Comparison of ENCODE assay signal across 9 cellular contexts in genomic region chr15:65286069-65286703, GRCh38. TPM values are rescaled to one million over a fixed set of nuclear protein-coding genes. Genes with fewer than 3 reads are reported as not detected.
A peak's percentile ranks its signal among the peaks of the same experiment; 100 is the strongest.
DNase-seq lines count a peak whose midpoint lies in the region; ATAC-seq, FAIRE-seq and TF ChIP-seq lines count a peak whose summit lies in the region.
"Had no signal": no experiment of that assay in that cellular context is flagged by ENCODE, and none has a peak within 500 bp of the region (broad histone marks: within the 10 kb centered on the region; RNA-seq: fewer than 3 reads in every experiment).

No MANE protein-coding gene starts in this region.

- H3K9me3 Mint-ChIP-seq in activated naive CD4-positive, alpha-beta T cell treated with anti-CD3 and anti-CD28 coated beads for 36 hours, result no peaks in the 10 kb centered on the region

- H3K4me3 ChIP-seq in heart left ventricle (peak overlapping the region; percentile 54 to 95 (median 76)), ovary (peak overlapping the region; percentile 57)

- TF ChIP-seq EP300 in ovary (IDR thresholded peaks at IDR 0.05), result no peak

- no peaks in the 10 kb centered on the region for H3K27me3 Mint-ChIP-seq in activated naive CD4-positive, alpha-beta T cell treated with anti-CD3 and anti-CD28 coated beads for 36 hours (ENCODE audit: low read depth)

- intact Hi-C loops in activated naive CD4-positive, alpha-beta T cell treated with anti-CD3 and anti-CD28 coated beads for 36 hours (cut with micrococcal nuclease), result loop anchor here (1.0 kb wide), 3 partner anchors 18 to 101 kb away; partner anchors contain the start of genes CLPX and RNU5B-1
- intact Hi-C loops in heart left ventricle (cut with DNase I) (loop anchor here in 3 of 10 donors (5.0 kb wide), 1 partner anchor 99 kb away; the partner anchor contains the start of gene CLPX (in 3 of the 3)), ovary (cut with DNase I) (no loop called here)

- no peak for FAIRE-seq in D721Med (lab: Jason Lieb, UNC)
- FAIRE-seq: G401.6 had no signal

- H3K36me3 ChIP-seq in heart left ventricle, result no peaks in the 10 kb centered on the region
- H3K36me3 ChIP-seq in ovary, result no peaks in the 10 kb centered on the region

- peak overlapping the region; percentile 70 to 95 (median 91) for H3K27ac ChIP-seq in heart left ventricle
- H3K27ac ChIP-seq in ovary, result peak overlapping the region; percentile 19 to 71

- 0 to 1% (median 1%) methylated on average over 12 to 52 of the region's 52 CpGs for WGBS in heart left ventricle, 4 donors
- 0 to 1% (median 1%) methylated on average over 28 to 52 of the region's 52 CpGs for WGBS in ovary, 3 donors

- H3K27ac Mint-ChIP-seq in activated naive CD4-positive, alpha-beta T cell treated with anti-CD3 and anti-CD28 coated beads for 36 hours, result peak overlapping the region; percentile 82

- H3K36me3 Mint-ChIP-seq in activated naive CD4-positive, alpha-beta T cell treated with anti-CD3 and anti-CD28 coated beads for 36 hours (ENCODE audit: low read depth), result no peaks in the 10 kb centered on the region

- ATAC-seq in GM21529 (IDR thresholded peaks at IDR 0.05; ENCODE audit: unreplicated experiment) (peak; percentile 30), heart left ventricle (peak; percentile 13 to 72 (median 60))

- no peaks in the 10 kb centered on the region for H3K9me3 ChIP-seq in heart left ventricle
- H3K9me3 ChIP-seq in ovary, result no peaks in the 10 kb centered on the region

- CTCF ChIA-PET in activated naive CD4-positive, alpha-beta T cell treated with anti-CD3 and anti-CD28 coated beads for 36 hours (lab: Charles Lee), result interaction anchor here (0.5 to 3.3 kb wide), 10 partner anchors 9 to 266 kb away, joined by 3 to 27 read pairs (median 3); partner anchors contain the start of gene RNU5B-1

- TF ChIP-seq CTCF in heart left ventricle (IDR thresholded peaks at IDR 0.05) (no peak), ovary (IDR thresholded peaks at IDR 0.05) (no peak), D721Med (IDR thresholded peaks at IDR 0.05; ENCODE audit: insufficient read depth, missing control alignments) (no peak)

- H3K4me1 ChIP-seq in heart left ventricle, result peaks cover 0 to 21% (median 15%) of the 10 kb centered on the region in 12 donors
- peaks cover 4% of the 10 kb centered on the region for H3K4me1 ChIP-seq in ovary (ENCODE audit: insufficient read depth)

- DNase-seq in NCI-H2081 (lab: John Stamatoyannopoulos, UW) (peak; percentile 28 to 52), NCI-H2081 treated with DMSO at 0.1 percent for 48 hours (lab: John Stamatoyannopoulos, UW) (no peak), HuH-7 (ENCODE audit: low spot score) (peak; percentile 70), heart left ventricle (peak in 3 of 5 donors; percentile 15 to 82 (median 62)), ovary (peak in 3 of 5 donors; percentile 45 to 71 (median 49)), D721Med (ENCODE audit: insufficient read length, low spot score) (no peak)
- peak; percentile 31 for DNase-seq in activated naive CD4-positive, alpha-beta T cell treated with anti-CD3 and anti-CD28 coated beads for 36 hours

- TF ChIP-seq POLR2A in heart left ventricle (IDR thresholded peaks at IDR 0.05) (no peak), ovary (IDR thresholded peaks at IDR 0.05) (no peak)

- peak overlapping the region; percentile 83 for H3K4me3 Mint-ChIP-seq in activated naive CD4-positive, alpha-beta T cell treated with anti-CD3 and anti-CD28 coated beads for 36 hours

- H3K4me1 Mint-ChIP-seq in activated naive CD4-positive, alpha-beta T cell treated with anti-CD3 and anti-CD28 coated beads for 36 hours (ENCODE audit: low read depth), result peaks cover 32% of the 10 kb centered on the region

- no peaks in the 10 kb centered on the region for H3K27me3 ChIP-seq in heart left ventricle
- H3K27me3 ChIP-seq in ovary, result no peaks in the 10 kb centered on the region

RNA-seq across cellular contexts. Expression of gene PARP16, which starts 0.5 kb away (rescaled TPM):
- total RNA-seq in activated naive CD4-positive, alpha-beta T cell treated with anti-CD3 and anti-CD28 coated beads for 36 hours, result 10 to 100 TPM; 16.2 to 16.8 TPM
- total RNA-seq in heart left ventricle (1 to 10 TPM; 2.7 to 7.0 (median 4.8) TPM), ovary (10 to 100 TPM in 5 of 7 donors, 1 to 10 TPM in 2; 8.8 to 20.2 (median 13.4) TPM)
- polyA plus RNA-seq in heart left ventricle (1 to 10 TPM; 3.0 to 4.8 TPM), ovary (10 to 100 TPM; 12.1 to 19.2 TPM)

RNA-seq across cellular contexts. Expression of gene RNU5A-1, which starts 9.7 kb away (rescaled TPM):
- total RNA-seq in activated naive CD4-positive, alpha-beta T cell treated with anti-CD3 and anti-CD28 coated beads for 36 hours, result not detected
- total RNA-seq in heart left ventricle (not detected), ovary (not detected)
- polyA plus RNA-seq in heart left ventricle (not detected), ovary (not detected)

RNA-seq across cellular contexts. Expression of gene RNU5B-1, which starts 18.3 kb away (rescaled TPM):
- total RNA-seq in activated naive CD4-positive, alpha-beta T cell treated with anti-CD3 and anti-CD28 coated beads for 36 hours, result not detected
- 10 to 100 TPM in 2 of 9 donors, not detected in 7; 18.6 to 30.4 TPM for total RNA-seq in heart left ventricle
- not detected for polyA plus RNA-seq in heart left ventricle
- total RNA-seq in ovary, result 10 to 100 TPM in 5 of 7 donors, not detected in 2; 22.1 to 67.7 (median 29.6) TPM
- not detected for polyA plus RNA-seq in ovary

Comparison
In these comparisons a context has a peak if more than half of its experiments do, and no peak if none do; other contexts are left out.
1. DNase-seq: peak in NCI-H2081 (2 of 2), HuH-7 (single experiment), activated naive CD4-positive, alpha-beta T cell treated with anti-CD3 and anti-CD28 coated beads for 36 hours (single experiment), heart left ventricle (3 of 5) and ovary (3 of 5); none in NCI-H2081 treated with DMSO at 0.1 percent for 48 hours (single experiment) and D721Med (single experiment).